Comparison of ENCODE assay signal across 11 cellular contexts in the genomic region with DNA sequence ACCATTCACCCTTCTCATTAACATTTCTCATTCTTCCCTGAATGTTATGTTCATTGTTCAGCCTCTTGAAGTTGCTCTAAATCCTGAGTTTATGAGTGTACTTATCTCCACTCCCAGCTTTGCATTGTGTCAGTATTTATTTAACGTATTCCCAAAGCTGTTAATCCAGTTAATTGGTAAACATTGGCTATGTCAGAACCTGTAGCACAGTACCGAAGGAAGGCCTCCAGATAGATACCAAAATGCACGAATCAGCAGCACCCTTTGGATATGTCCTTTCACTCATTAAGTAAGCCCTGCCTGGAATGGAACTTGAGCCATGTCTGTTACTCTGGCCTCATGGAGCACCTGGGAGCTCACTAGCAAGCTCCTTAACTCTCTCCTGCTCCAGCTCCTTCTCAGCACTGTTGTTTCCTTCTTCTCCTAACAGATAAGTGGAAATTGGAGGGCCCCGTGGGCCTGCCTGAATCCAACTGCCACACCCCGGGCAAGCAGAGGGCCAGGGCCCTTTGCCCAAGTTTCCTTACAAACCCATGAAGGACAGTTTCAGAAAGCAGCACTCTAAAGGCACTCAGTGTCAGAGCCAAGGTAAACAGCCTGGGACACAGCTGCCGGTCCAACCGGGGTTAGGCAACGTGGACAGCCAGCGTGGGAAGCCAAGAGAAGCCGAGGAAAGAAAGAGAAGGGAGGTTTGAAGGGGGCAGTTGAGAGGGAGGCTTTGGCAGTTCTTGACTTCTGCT.
DNase-seq lines count a peak whose midpoint lies in the region; ATAC-seq and TF ChIP-seq lines count a peak whose summit lies in the region.
"Had no signal": no experiment of that assay in that cellular context is flagged by ENCODE, and none has a peak within 500 bp of the region (broad histone marks: within the 10 kb centered on the region; RNA-seq: fewer than 3 reads in every experiment).

No MANE protein-coding gene starts in this region.

- intact Hi-C loops in testis (cut with DNase I; ENCODE audit: low total_unique reads) = no loop called here

- H3K4me3 ChIP-seq in hepatocyte (no peak overlapping the region), testis (no peak overlapping the region)

- WGBS in hepatocyte (ENCODE audit: low lambda C conversion rate, missing lambda C conversion rate) = 55% methylated on average over 10 of the region's 10 CpGs
- 54 to 69% methylated on average over 10 of the region's 10 CpGs for WGBS in testis, 2 donors

- peaks cover 31% of the 10 kb centered on the region for H3K4me1 ChIP-seq in hepatocyte (ENCODE audit: insufficient read depth)
- peaks cover 11% of the 10 kb centered on the region for H3K4me1 ChIP-seq in testis

- H3K4me2 ChIP-seq in hepatocyte = peak overlapping the region; percentile 29

- CTCF ChIA-PET in WTC11 (lab: Charles Lee) = interaction anchor here (1.8 kb wide), 1 partner anchor 25 kb away, joined by 6 read pairs; no protein-coding TSS in a partner anchor

- no peaks in the 10 kb centered on the region for H3K9me2 ChIP-seq in hepatocyte (replicated peaks; ENCODE audit: insufficient read depth)

- H3K4me1 Mint-ChIP-seq in WTC11 (peaks cover 9% of the 10 kb centered on the region), immature natural killer cell (no peaks in the 10 kb centered on the region)

- H2AFZ ChIP-seq in hepatocyte = no peak overlapping the region

- ATAC-seq in WTC11 (no peak), GM19035 (IDR thresholded peaks at IDR 0.05; ENCODE audit: unreplicated experiment) (no peak)

- no peaks in the 10 kb centered on the region for H3K36me3 Mint-ChIP-seq in WTC11
- no peaks in the 10 kb centered on the region for H3K36me3 Mint-ChIP-seq in immature natural killer cell
- H3K36me3 Mint-ChIP-seq: brain had no signal

- TF ChIP-seq POLR2A in testis (IDR thresholded peaks at IDR 0.05) = no peak

- H3K27me3 Mint-ChIP-seq in WTC11 (ENCODE audit: low read depth) = no peaks in the 10 kb centered on the region; the same call in 1 of the 2 replicates
- peaks cover 0 to 1% (median 0%) of the 10 kb centered on the region in 3 donors for H3K27me3 Mint-ChIP-seq in immature natural killer cell (ENCODE audit: low read depth in 3 of 3)

- H3K4me3 Mint-ChIP-seq in WTC11 (no peak overlapping the region), immature natural killer cell (no peak overlapping the region)
- H3K4me3 Mint-ChIP-seq: brain had no signal

- H3K27ac ChIP-seq in hepatocyte (peak overlapping the region; percentile 46), testis (peak overlapping the region; percentile 28 to 42)

- H3K36me3 ChIP-seq in hepatocyte (replicated peaks; ENCODE audit: insufficient read depth, low read depth) (no peaks in the 10 kb centered on the region), testis (ENCODE audit: low read depth, missing control alignments) (no peaks in the 10 kb centered on the region)

- POLR2A ChIA-PET in WTC11 (lab: Charles Lee) = interaction anchor here (0.5 to 1.2 kb wide), 2 partner anchors 218 to 291 kb away, joined by 3 to 4 read pairs; no protein-coding TSS in a partner anchor

- TF ChIP-seq CTCF in WTC11 (IDR thresholded peaks at IDR 0.05) (no peak), hepatocyte (IDR thresholded peaks at IDR 0.05; ENCODE audit: poor library complexity) (no peak), testis (IDR thresholded peaks at IDR 0.05) (no peak)

- H3K79me2 ChIP-seq in hepatocyte = no peaks in the 10 kb centered on the region

- H3K27ac Mint-ChIP-seq in WTC11 (0 out of 2 replicates have a peak overlapping the region, but pooled peaks have one; percentile 5), immature natural killer cell (no peak overlapping the region)

- H3K27me3 ChIP-seq in hepatocyte (no peaks in the 10 kb centered on the region), testis (no peaks in the 10 kb centered on the region)

- DNase-seq in NCI-H1105 (lab: John Stamatoyannopoulos, UW) (peak; percentile 59), WTC11 (ENCODE audit: low spot score) (no peak), hepatocyte (ENCODE audit: low spot score) (no peak), testis (peak; percentile 50), MV-4-11 (lab: John Stamatoyannopoulos, UW) (no peak), NAMALWA (ENCODE audit: low spot score) (no peak), immature natural killer cell (no peak)
- DNase-seq: activated CD4-positive, alpha-beta T cell treated with anti-CD3 and anti-CD28 coated beads for 48 hours; GDM1 had no signal

- H4K20me1 ChIP-seq in hepatocyte (ENCODE audit: insufficient read depth, poor library complexity, severe bottlenecking) = no peaks in the 10 kb centered on the region

- H3K9me3 ChIP-seq in hepatocyte (ENCODE audit: low read depth) (no peaks in the 10 kb centered on the region), testis (no peaks in the 10 kb centered on the region)

- H3K9me3 Mint-ChIP-seq in WTC11 = no peaks in the 10 kb centered on the region
- H3K9me3 Mint-ChIP-seq in immature natural killer cell = no peaks in the 10 kb centered on the region
- H3K9me3 Mint-ChIP-seq: brain had no signal

TF ChIP-seq in WTC11, 78 proteins besides CTCF, POLR2A, EP300 and RAD21:
- TF ChIP-seq, protein P1, sequence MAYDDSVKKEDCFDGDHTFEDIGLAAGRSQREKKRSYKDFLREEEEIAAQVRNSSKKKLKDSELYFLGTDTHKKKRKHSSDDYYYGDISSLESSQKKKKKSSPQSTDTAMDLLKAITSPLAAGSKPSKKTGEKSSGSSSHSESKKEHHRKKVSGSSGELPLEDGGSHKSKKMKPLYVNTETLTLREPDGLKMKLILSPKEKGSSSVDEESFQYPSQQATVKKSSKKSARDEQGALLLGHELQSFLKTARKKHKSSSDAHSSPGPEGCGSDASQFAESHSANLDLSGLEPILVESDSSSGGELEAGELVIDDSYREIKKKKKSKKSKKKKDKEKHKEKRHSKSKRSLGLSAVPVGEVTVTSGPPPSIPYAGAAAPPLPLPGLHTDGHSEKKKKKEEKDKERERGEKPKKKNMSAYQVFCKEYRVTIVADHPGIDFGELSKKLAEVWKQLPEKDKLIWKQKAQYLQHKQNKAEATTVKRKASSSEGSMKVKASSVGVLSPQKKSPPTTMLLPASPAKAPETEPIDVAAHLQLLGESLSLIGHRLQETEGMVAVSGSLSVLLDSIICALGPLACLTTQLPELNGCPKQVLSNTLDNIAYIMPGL (CRISPR knock-in tag; IDR thresholded peaks at IDR 0.05) = no peak
- TF ChIP-seq JUN (CRISPR knock-in tag; IDR thresholded peaks at IDR 0.05) (no peak), NR3C1 (CRISPR knock-in tag; conservative IDR thresholded peaks at IDR 0.05; ENCODE audit: low read depth) (no peak), TCF7 (CRISPR knock-in tag; IDR thresholded peaks at IDR 0.05; ENCODE audit: low read depth) (no peak), IRF1 (CRISPR knock-in tag; IDR thresholded peaks at IDR 0.05) (no peak), ETV6 (CRISPR knock-in tag; IDR thresholded peaks at IDR 0.05) (no peak), GRHL2 (CRISPR knock-in tag; IDR thresholded peaks at IDR 0.05; ENCODE audit: insufficient replicate concordance, severe bottlenecking) (no peak), ELF4 (CRISPR knock-in tag; IDR thresholded peaks at IDR 0.05; ENCODE audit: low read depth) (no peak), NFE2L1 (CRISPR knock-in tag; IDR thresholded peaks at IDR 0.05) (no peak), TEAD4 (CRISPR knock-in tag; IDR thresholded peaks at IDR 0.05) (no peak), SOX15 (CRISPR knock-in tag; IDR thresholded peaks at IDR 0.05) (no peak), CREM (CRISPR knock-in tag; IDR thresholded peaks at IDR 0.05) (no peak), RORB (CRISPR knock-in tag; IDR thresholded peaks at IDR 0.05) (no peak), MAX (CRISPR knock-in tag; IDR thresholded peaks at IDR 0.05) (no peak)
- TF ChIP-seq, protein P2, sequence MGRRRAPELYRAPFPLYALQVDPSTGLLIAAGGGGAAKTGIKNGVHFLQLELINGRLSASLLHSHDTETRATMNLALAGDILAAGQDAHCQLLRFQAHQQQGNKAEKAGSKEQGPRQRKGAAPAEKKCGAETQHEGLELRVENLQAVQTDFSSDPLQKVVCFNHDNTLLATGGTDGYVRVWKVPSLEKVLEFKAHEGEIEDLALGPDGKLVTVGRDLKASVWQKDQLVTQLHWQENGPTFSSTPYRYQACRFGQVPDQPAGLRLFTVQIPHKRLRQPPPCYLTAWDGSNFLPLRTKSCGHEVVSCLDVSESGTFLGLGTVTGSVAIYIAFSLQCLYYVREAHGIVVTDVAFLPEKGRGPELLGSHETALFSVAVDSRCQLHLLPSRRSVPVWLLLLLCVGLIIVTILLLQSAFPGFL (CRISPR knock-in tag; IDR thresholded peaks at IDR 0.05; ENCODE audit: borderline replicate concordance) = no peak
- TF ChIP-seq, protein P3, sequence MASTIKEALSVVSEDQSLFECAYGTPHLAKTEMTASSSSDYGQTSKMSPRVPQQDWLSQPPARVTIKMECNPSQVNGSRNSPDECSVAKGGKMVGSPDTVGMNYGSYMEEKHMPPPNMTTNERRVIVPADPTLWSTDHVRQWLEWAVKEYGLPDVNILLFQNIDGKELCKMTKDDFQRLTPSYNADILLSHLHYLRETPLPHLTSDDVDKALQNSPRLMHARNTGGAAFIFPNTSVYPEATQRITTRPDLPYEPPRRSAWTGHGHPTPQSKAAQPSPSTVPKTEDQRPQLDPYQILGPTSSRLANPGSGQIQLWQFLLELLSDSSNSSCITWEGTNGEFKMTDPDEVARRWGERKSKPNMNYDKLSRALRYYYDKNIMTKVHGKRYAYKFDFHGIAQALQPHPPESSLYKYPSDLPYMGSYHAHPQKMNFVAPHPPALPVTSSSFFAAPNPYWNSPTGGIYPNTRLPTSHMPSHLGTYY (CRISPR knock-in tag; IDR thresholded peaks at IDR 0.05) = no peak

Comparison
In these comparisons a context has a peak if more than half of its experiments do, and no peak if none do; other contexts are left out.
1. DNase-seq: peak in NCI-H1105 (single experiment) and testis (single experiment); none in WTC11 (single experiment), hepatocyte (single experiment), MV-4-11 (single experiment), NAMALWA (single experiment) and immature natural killer cell (0 of 3).